In the genomic region with DNA sequence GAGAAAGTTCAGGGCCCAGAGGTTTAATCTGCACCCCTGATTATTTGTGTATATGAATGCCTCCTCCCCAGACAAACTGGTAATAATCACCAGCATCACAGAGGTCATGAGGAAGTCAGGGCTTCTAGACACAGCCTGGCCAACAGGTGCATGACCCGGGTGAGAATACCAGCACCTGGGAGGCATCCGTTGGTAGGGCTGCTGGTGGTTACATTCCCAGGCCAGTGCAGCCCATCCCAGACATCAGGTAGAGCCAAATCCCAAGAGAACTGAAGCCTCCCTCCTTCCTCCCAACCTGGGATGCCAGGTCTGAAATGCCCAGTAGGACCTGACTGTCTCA, we compare ENCODE assay signal across 1 cellular context.
TF ChIP-seq lines count a peak whose summit lies in the region.

No MANE protein-coding gene starts in this region.

TF ChIP-seq in HEK293, 187 proteins besides CTCF, POLR2A, EP300 and RAD21:
- TF ChIP-seq, protein P1, sequence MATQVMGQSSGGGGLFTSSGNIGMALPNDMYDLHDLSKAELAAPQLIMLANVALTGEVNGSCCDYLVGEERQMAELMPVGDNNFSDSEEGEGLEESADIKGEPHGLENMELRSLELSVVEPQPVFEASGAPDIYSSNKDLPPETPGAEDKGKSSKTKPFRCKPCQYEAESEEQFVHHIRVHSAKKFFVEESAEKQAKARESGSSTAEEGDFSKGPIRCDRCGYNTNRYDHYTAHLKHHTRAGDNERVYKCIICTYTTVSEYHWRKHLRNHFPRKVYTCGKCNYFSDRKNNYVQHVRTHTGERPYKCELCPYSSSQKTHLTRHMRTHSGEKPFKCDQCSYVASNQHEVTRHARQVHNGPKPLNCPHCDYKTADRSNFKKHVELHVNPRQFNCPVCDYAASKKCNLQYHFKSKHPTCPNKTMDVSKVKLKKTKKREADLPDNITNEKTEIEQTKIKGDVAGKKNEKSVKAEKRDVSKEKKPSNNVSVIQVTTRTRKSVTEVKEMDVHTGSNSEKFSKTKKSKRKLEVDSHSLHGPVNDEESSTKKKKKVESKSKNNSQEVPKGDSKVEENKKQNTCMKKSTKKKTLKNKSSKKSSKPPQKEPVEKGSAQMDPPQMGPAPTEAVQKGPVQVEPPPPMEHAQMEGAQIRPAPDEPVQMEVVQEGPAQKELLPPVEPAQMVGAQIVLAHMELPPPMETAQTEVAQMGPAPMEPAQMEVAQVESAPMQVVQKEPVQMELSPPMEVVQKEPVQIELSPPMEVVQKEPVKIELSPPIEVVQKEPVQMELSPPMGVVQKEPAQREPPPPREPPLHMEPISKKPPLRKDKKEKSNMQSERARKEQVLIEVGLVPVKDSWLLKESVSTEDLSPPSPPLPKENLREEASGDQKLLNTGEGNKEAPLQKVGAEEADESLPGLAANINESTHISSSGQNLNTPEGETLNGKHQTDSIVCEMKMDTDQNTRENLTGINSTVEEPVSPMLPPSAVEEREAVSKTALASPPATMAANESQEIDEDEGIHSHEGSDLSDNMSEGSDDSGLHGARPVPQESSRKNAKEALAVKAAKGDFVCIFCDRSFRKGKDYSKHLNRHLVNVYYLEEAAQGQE (tag by site-specific recombination; IDR thresholded peaks at IDR 0.05) = no peak
- TF ChIP-seq SCRT2 (tag by site-specific recombination; IDR thresholded peaks at IDR 0.05) (peak; percentile 41; the same call in 1 of the 2 replicates), ZFP37 (tag by site-specific recombination; IDR thresholded peaks at IDR 0.05) (no peak)
